Comparison of ENCODE assay signal across 1 cellular context in genomic region chr6:46016063-46016608, GRCh38.
TF ChIP-seq lines count a peak whose summit lies in the region.

No MANE protein-coding gene starts in this region.

TF ChIP-seq in HepG2, 621 proteins besides CTCF, POLR2A, EP300 and RAD21 (continued from another document):
- TF ChIP-seq, protein P1, sequence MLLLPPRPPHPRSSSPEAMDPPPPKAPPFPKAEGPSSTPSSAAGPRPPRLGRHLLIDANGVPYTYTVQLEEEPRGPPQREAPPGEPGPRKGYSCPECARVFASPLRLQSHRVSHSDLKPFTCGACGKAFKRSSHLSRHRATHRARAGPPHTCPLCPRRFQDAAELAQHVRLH (CRISPR knock-in tag; IDR thresholded peaks at IDR 0.05; ENCODE audit: borderline replicate concordance, low read depth), result no peak
- peak; percentile 96 for TF ChIP-seq PCBP2 (optimal IDR thresholded peaks at IDR 0.05; ENCODE audit: low read depth, low read length, poor library complexity, severe bottlenecking)
- peak; percentile 91; the same call in 1 of the 2 replicates for TF ChIP-seq PCBP1 (IDR thresholded peaks at IDR 0.05; ENCODE audit: borderline replicate concordance, low read depth, low read length)
- peak; percentile 100 for TF ChIP-seq HNRNPK (IDR thresholded peaks at IDR 0.05; ENCODE audit: low read depth, low read length, poor library complexity, severe bottlenecking)
